ENCODE assay signal across 8 cellular contexts in the genomic region with DNA sequence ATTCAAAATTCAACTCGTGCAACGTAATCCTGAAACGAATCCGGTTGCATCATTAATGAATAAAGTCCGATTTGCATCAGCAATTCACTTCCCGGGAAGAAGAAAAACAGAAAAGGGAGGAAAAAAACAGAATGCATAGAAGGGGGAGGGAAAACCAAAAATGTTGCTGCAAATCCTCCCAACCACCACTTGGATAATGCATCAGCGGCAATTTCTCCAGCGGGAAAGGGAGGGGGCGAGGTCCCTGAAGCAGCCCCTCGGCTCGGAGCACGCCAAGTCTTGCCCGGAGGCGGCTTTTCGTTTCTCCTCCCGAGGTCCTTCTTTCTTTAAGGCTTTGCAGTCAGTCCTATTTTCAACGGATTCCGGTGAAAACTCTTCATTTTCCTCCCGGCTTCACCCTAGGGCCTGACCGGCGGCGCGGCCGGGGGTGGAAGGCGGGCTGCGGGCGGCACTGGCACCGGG. TPM values are rescaled to one million over a fixed set of nuclear protein-coding genes. Genes with fewer than 3 reads are reported as not detected.
DNase-seq lines count a peak whose midpoint lies in the region; ATAC-seq, FAIRE-seq and TF ChIP-seq lines count a peak whose summit lies in the region.

No MANE protein-coding gene starts in this region.

- intact Hi-C loops in esophagus squamous epithelium (cut with DNase I) = no loop called here

- no peak for FAIRE-seq in urothelium cell line (lab: Jason Lieb, UNC)

- ATAC-seq in HG03196 (IDR thresholded peaks at IDR 0.05; ENCODE audit: unreplicated experiment) = no peak

- no peaks in the 10 kb centered on the region for H3K9me3 ChIP-seq in esophagus squamous epithelium
- H3K9me3 ChIP-seq in muscle layer of colon (ENCODE audit: low read length) = no peaks in the 10 kb centered on the region

- H3K36me3 ChIP-seq in esophagus squamous epithelium = no peaks in the 10 kb centered on the region
- no peaks in the 10 kb centered on the region for H3K36me3 ChIP-seq in muscle layer of colon (ENCODE audit: insufficient read depth, low read length)

- H3K27ac ChIP-seq in esophagus squamous epithelium = peak overlapping the region; percentile 91 to 97 (median 93)
- H3K27ac ChIP-seq in muscle layer of colon (ENCODE audit: low read depth, low read length) = peak overlapping the region; percentile 99

- POLR2A ChIA-PET in activated CD4-positive, alpha-beta memory T cell treated with anti-CD3 and anti-CD28 coated beads, Interleukin-2, amount 10 ng/mL, durations not matched to agents 7 days and 5 days (lab: Charles Lee) = no interaction called here

- TF ChIP-seq POLR2A in esophagus squamous epithelium (IDR thresholded peaks at IDR 0.05) = no peak

- WGBS in esophagus squamous epithelium, 2 donors = 0 to 1% methylated on average over 16 to 19 of the region's 28 CpGs

- no peaks in the 10 kb centered on the region for H3K36me3 Mint-ChIP-seq in T-helper 1 cell treated with Interleukin-12 subunit alpha and Interleukin-12 subunit beta and Interleukin-4 antibody, amounts not matched to agents 30 μg/mL and 1 μg/mL, for 36 hours (ENCODE audit: low read depth)
- no peaks in the 10 kb centered on the region for H3K36me3 Mint-ChIP-seq in activated CD4-positive, alpha-beta memory T cell treated with anti-CD3 and anti-CD28 coated beads, Interleukin-2, amount 10 ng/mL, durations not matched to agents 7 days and 5 days (ENCODE audit: low read depth)

- DNase-seq in T-helper 1 cell (no peak), NCI-H1092 (lab: John Stamatoyannopoulos, UW) (peak; percentile 68), esophagus squamous epithelium (lab: John Stamatoyannopoulos, UW) (no peak), urothelium cell line (ENCODE audit: low spot score) (peak; percentile 67)
- DNase-seq in activated CD4-positive, alpha-beta memory T cell treated with anti-CD3 and anti-CD28 coated beads, Interleukin-2, amount 10 ng/mL, durations not matched to agents 7 days and 5 days = no peak

- H3K4me3 ChIP-seq in esophagus squamous epithelium = peak overlapping the region; percentile 73 to 95 (median 88)
- H3K4me3 ChIP-seq in muscle layer of colon (ENCODE audit: low read depth in 1 of 2, low read length in 2 of 2) = peak overlapping the region; percentile 95 to 97

- peak overlapping the region; percentile 73 for H3K4me3 Mint-ChIP-seq in T-helper 1 cell treated with Interleukin-12 subunit alpha and Interleukin-12 subunit beta and Interleukin-4 antibody, amounts not matched to agents 30 μg/mL and 1 μg/mL, for 36 hours
- H3K4me3 Mint-ChIP-seq in activated CD4-positive, alpha-beta memory T cell treated with anti-CD3 and anti-CD28 coated beads, Interleukin-2, amount 10 ng/mL, durations not matched to agents 7 days and 5 days = peak overlapping the region; percentile 77

- H3K9ac ChIP-seq in muscle layer of colon (ENCODE audit: low read length) = peak overlapping the region; percentile 78

- peaks cover 0 to 3% (median 0%) of the 10 kb centered on the region in 4 donors for H3K27me3 ChIP-seq in esophagus squamous epithelium
- no peaks in the 10 kb centered on the region for H3K27me3 ChIP-seq in muscle layer of colon (ENCODE audit: control insufficient read depth in 1 of 2, insufficient read depth in 2 of 2, low read length in 2 of 2)

- H3K4me1 Mint-ChIP-seq in T-helper 1 cell treated with Interleukin-12 subunit alpha and Interleukin-12 subunit beta and Interleukin-4 antibody, amounts not matched to agents 30 μg/mL and 1 μg/mL, for 36 hours (ENCODE audit: low read depth) = peaks cover 6% of the 10 kb centered on the region
- H3K4me1 Mint-ChIP-seq in activated CD4-positive, alpha-beta memory T cell treated with anti-CD3 and anti-CD28 coated beads, Interleukin-2, amount 10 ng/mL, durations not matched to agents 7 days and 5 days = peaks cover 27% of the 10 kb centered on the region

- H3K4me1 ChIP-seq in esophagus squamous epithelium (peaks cover 0 to 49% (median 3%) of the 10 kb centered on the region in 3 donors), muscle layer of colon (ENCODE audit: insufficient read depth, low read length) (peaks cover 10% of the 10 kb centered on the region)

- H3K27me3 Mint-ChIP-seq in T-helper 1 cell treated with Interleukin-12 subunit alpha and Interleukin-12 subunit beta and Interleukin-4 antibody, amounts not matched to agents 30 μg/mL and 1 μg/mL, for 36 hours (ENCODE audit: low read depth) = peaks cover 71% of the 10 kb centered on the region
- H3K27me3 Mint-ChIP-seq in activated CD4-positive, alpha-beta memory T cell treated with anti-CD3 and anti-CD28 coated beads, Interleukin-2, amount 10 ng/mL, durations not matched to agents 7 days and 5 days = peaks cover 55% of the 10 kb centered on the region

- H3K9me3 Mint-ChIP-seq in T-helper 1 cell treated with Interleukin-12 subunit alpha and Interleukin-12 subunit beta and Interleukin-4 antibody, amounts not matched to agents 30 μg/mL and 1 μg/mL, for 36 hours = no peaks in the 10 kb centered on the region
- no peaks in the 10 kb centered on the region for H3K9me3 Mint-ChIP-seq in activated CD4-positive, alpha-beta memory T cell treated with anti-CD3 and anti-CD28 coated beads, Interleukin-2, amount 10 ng/mL, durations not matched to agents 7 days and 5 days

- CTCF ChIA-PET in activated CD4-positive, alpha-beta memory T cell treated with anti-CD3 and anti-CD28 coated beads, Interleukin-2, amount 10 ng/mL, durations not matched to agents 7 days and 5 days (lab: Charles Lee) = no interaction called here

- peak in 3 of 6 experiments; percentile 21 to 31 (median 28) for TF ChIP-seq CTCF in esophagus squamous epithelium (IDR thresholded peaks at IDR 0.05)

- H3K27ac Mint-ChIP-seq in T-helper 1 cell treated with Interleukin-12 subunit alpha and Interleukin-12 subunit beta and Interleukin-4 antibody, amounts not matched to agents 30 μg/mL and 1 μg/mL, for 36 hours = peak overlapping the region; percentile 5
- no peak overlapping the region for H3K27ac Mint-ChIP-seq in activated CD4-positive, alpha-beta memory T cell treated with anti-CD3 and anti-CD28 coated beads, Interleukin-2, amount 10 ng/mL, durations not matched to agents 7 days and 5 days

RNA-seq across cellular contexts. Expression of a gene that starts 0.7 kb away (rescaled TPM):
- total RNA-seq in activated CD4-positive, alpha-beta memory T cell treated with anti-CD3 and anti-CD28 coated beads, Interleukin-2, amount 10 ng/mL, durations not matched to agents 7 days and 5 days = 1 to 10 TPM; 3.1 TPM
- total RNA-seq in esophagus squamous epithelium = 10 to 100 TPM in 3 of 4 donors, 1 to 10 TPM in 1; 4.3 to 33.6 (median 17.2) TPM

Comparison
In these comparisons a context has a peak if more than half of its experiments do, and no peak if none do; other contexts are left out.
1. DNase-seq: peak in NCI-H1092 (single experiment) and urothelium cell line (single experiment); none in T-helper 1 cell (0 of 5), activated CD4-positive, alpha-beta memory T cell treated with anti-CD3 and anti-CD28 coated beads, Interleukin-2, amount 10 ng/mL, durations not matched to agents 7 days and 5 days (single experiment) and esophagus squamous epithelium (single experiment).